Comparison of ENCODE assay signal across 25 cellular contexts in genomic region chr11:37710031-37710430, GRCh38.
A peak's percentile ranks its signal among the peaks of the same experiment; 100 is the strongest.
DNase-seq lines count a peak whose midpoint lies in the region; ATAC-seq and TF ChIP-seq lines count a peak whose summit lies in the region.
"Had no signal": no experiment of that assay in that cellular context is flagged by ENCODE, and none has a peak within 500 bp of the region (broad histone marks: within the 10 kb centered on the region; RNA-seq: fewer than 3 reads in every experiment).

No MANE protein-coding gene starts in this region.

- no peaks in the 10 kb centered on the region for H3K4me1 ChIP-seq in heart left ventricle
- H3K4me1 ChIP-seq: BLaER1, Caco-2, neural progenitor cell had no signal

- intact Hi-C loops in heart left ventricle (cut with DNase I): no loop called here

- H3K4me3 ChIP-seq in AG04449 (ENCODE audit: low read depth, low read length): no peak overlapping the region
- H3K4me3 ChIP-seq in MG63: no peak overlapping the region
- no peak overlapping the region for H3K4me3 ChIP-seq in heart left ventricle
- H3K4me3 ChIP-seq: BLaER1, lung, neural progenitor cell, sigmoid colon had no signal

- no peaks in the 10 kb centered on the region for H3K4me1 Mint-ChIP-seq in activated CD4-positive, alpha-beta memory T cell treated with anti-CD3 and anti-CD28 coated beads, Interleukin-2, amount 10 ng/mL, durations not matched to agents 7 days and 5 days
- H3K4me1 Mint-ChIP-seq: activated CD4-positive, alpha-beta T cell treated with anti-CD3 and anti-CD28 coated beads, Interleukin-2, amount 10 ng/mL, durations not matched to agents 24 days and 14 days; activated naive CD4-positive, alpha-beta T cell treated with anti-CD3 and anti-CD28 coated beads, Interleukin-2, amount 50 U/mL, for 24 hours had no signal

- TF ChIP-seq CTCF in AG04449 (IDR thresholded peaks at IDR 0.05; ENCODE audit: insufficient read depth, low read length, missing control alignments) (no peak), heart left ventricle (IDR thresholded peaks at IDR 0.05) (no peak)

- no peaks in the 10 kb centered on the region for H3K36me3 Mint-ChIP-seq in activated CD4-positive, alpha-beta memory T cell treated with anti-CD3 and anti-CD28 coated beads, Interleukin-2, amount 10 ng/mL, durations not matched to agents 7 days and 5 days (ENCODE audit: low read depth)
- H3K36me3 Mint-ChIP-seq: activated naive CD4-positive, alpha-beta T cell treated with anti-CD3 and anti-CD28 coated beads, Interleukin-2, amount 50 U/mL, for 24 hours; neural progenitor cell had no signal

- no peak for TF ChIP-seq POLR2A in heart left ventricle (IDR thresholded peaks at IDR 0.05)

- no peaks in the 10 kb centered on the region for H3K27me3 Mint-ChIP-seq in activated CD4-positive, alpha-beta memory T cell treated with anti-CD3 and anti-CD28 coated beads, Interleukin-2, amount 10 ng/mL, durations not matched to agents 7 days and 5 days
- H3K27me3 Mint-ChIP-seq: activated CD4-positive, alpha-beta T cell treated with anti-CD3 and anti-CD28 coated beads, Interleukin-2, amount 10 ng/mL, durations not matched to agents 24 days and 14 days; activated naive CD4-positive, alpha-beta T cell treated with anti-CD3 and anti-CD28 coated beads, Interleukin-2, amount 50 U/mL, for 24 hours had no signal

- H3K27ac Mint-ChIP-seq in activated CD4-positive, alpha-beta memory T cell treated with anti-CD3 and anti-CD28 coated beads, Interleukin-2, amount 10 ng/mL, durations not matched to agents 7 days and 5 days: no peak overlapping the region
- H3K27ac Mint-ChIP-seq: activated CD4-positive, alpha-beta T cell treated with anti-CD3 and anti-CD28 coated beads, Interleukin-2, amount 10 ng/mL, durations not matched to agents 24 days and 14 days; activated naive CD4-positive, alpha-beta T cell treated with anti-CD3 and anti-CD28 coated beads, Interleukin-2, amount 50 U/mL, for 24 hours; neural progenitor cell had no signal

- POLR2A ChIA-PET in AG04449 (lab: Yijun Ruan, JAX): no interaction called here
- POLR2A ChIA-PET in activated CD4-positive, alpha-beta memory T cell treated with anti-CD3 and anti-CD28 coated beads, Interleukin-2, amount 10 ng/mL, durations not matched to agents 7 days and 5 days (lab: Charles Lee): no interaction called here

- no peak overlapping the region for H3K27ac ChIP-seq in heart left ventricle
- H3K27ac ChIP-seq: BLaER1, HL-60, neural progenitor cell, sigmoid colon, WERI-Rb-1 had no signal

- H3K4me3 Mint-ChIP-seq in activated CD4-positive, alpha-beta memory T cell treated with anti-CD3 and anti-CD28 coated beads, Interleukin-2, amount 10 ng/mL, durations not matched to agents 7 days and 5 days: no peak overlapping the region
- H3K4me3 Mint-ChIP-seq: activated CD4-positive, alpha-beta T cell treated with anti-CD3 and anti-CD28 coated beads, Interleukin-2, amount 10 ng/mL, durations not matched to agents 24 days and 14 days; activated naive CD4-positive, alpha-beta T cell treated with anti-CD3 and anti-CD28 coated beads, Interleukin-2, amount 50 U/mL, for 24 hours; neural progenitor cell had no signal

- H3K27me3 ChIP-seq in MG63 (no peaks in the 10 kb centered on the region), heart left ventricle (no peaks in the 10 kb centered on the region)
- H3K27me3 ChIP-seq: BLaER1, neural progenitor cell, sigmoid colon had no signal

- H3K9me3 ChIP-seq in MG63 (no peaks in the 10 kb centered on the region), heart left ventricle (no peaks in the 10 kb centered on the region)
- H3K9me3 ChIP-seq: BLaER1, Caco-2, sigmoid colon had no signal

- no peak for ATAC-seq in heart left ventricle
- no peak for ATAC-seq in GM21576 (IDR thresholded peaks at IDR 0.05; ENCODE audit: unreplicated experiment)
- ATAC-seq: HepG2 had no signal

- peak; percentile 60 for DNase-seq in AG04449 (ENCODE audit: low read depth, low spot score)
- DNase-seq in MG63: peak; percentile 6
- peak; percentile 84 for DNase-seq in dedifferentiated amniotic fluid mesenchymal stem cell (ENCODE audit: extremely low spot score)
- DNase-seq in myocyte (ENCODE audit: low read depth): peak; percentile 61
- DNase-seq in heart left ventricle: no peak
- DNase-seq in NCI-H526 (lab: John Stamatoyannopoulos, UW): no peak
- DNase-seq in activated CD4-positive, alpha-beta memory T cell treated with anti-CD3 and anti-CD28 coated beads, Interleukin-2, amount 10 ng/mL, durations not matched to agents 7 days and 5 days: no peak
- DNase-seq: activated CD4-positive, alpha-beta T cell treated with anti-CD3 and anti-CD28 coated beads, Interleukin-2, amount 10 ng/mL, durations not matched to agents 24 days and 14 days; activated CD8-positive, alpha-beta memory T cell treated with anti-CD3 and anti-CD28 coated beads, Interleukin-2, amount 50 U/mL, for 4 hours; Caco-2; DND-41; foreskin melanocyte; NCI-H1092; NCI-H187 treated with DMSO at 0.1 percent for 48 hours; sigmoid colon; T-helper 9 cell; trophoblast cell; WERI-Rb-1 had no signal

- 44 to 50% (median 49%) methylated on average over 1 of the region's 1 CpG for WGBS in heart left ventricle, 4 donors

- CTCF ChIA-PET in AG04449 (lab: Yijun Ruan, JAX): no interaction called here
- CTCF ChIA-PET in activated CD4-positive, alpha-beta memory T cell treated with anti-CD3 and anti-CD28 coated beads, Interleukin-2, amount 10 ng/mL, durations not matched to agents 7 days and 5 days (lab: Charles Lee): no interaction called here

- H3K36me3 ChIP-seq in MG63: no peaks in the 10 kb centered on the region
- H3K36me3 ChIP-seq in heart left ventricle: no peaks in the 10 kb centered on the region
- H3K36me3 ChIP-seq: BLaER1, neural progenitor cell, sigmoid colon, WERI-Rb-1 had no signal

- H3K9me3 Mint-ChIP-seq in activated CD4-positive, alpha-beta memory T cell treated with anti-CD3 and anti-CD28 coated beads, Interleukin-2, amount 10 ng/mL, durations not matched to agents 7 days and 5 days: peaks cover 7% of the 10 kb centered on the region
- H3K9me3 Mint-ChIP-seq: activated CD4-positive, alpha-beta T cell treated with anti-CD3 and anti-CD28 coated beads, Interleukin-2, amount 10 ng/mL, durations not matched to agents 24 days and 14 days; neural progenitor cell had no signal

Comparison
In these comparisons a context has a peak if more than half of its experiments do, and no peak if none do; other contexts are left out.
1. DNase-seq: peak in AG04449 (single experiment), MG63 (single experiment), dedifferentiated amniotic fluid mesenchymal stem cell (single experiment) and myocyte (single experiment); none in heart left ventricle (0 of 5), NCI-H526 (0 of 2) and activated CD4-positive, alpha-beta memory T cell treated with anti-CD3 and anti-CD28 coated beads, Interleukin-2, amount 10 ng/mL, durations not matched to agents 7 days and 5 days (single experiment).